ENCODE assay signal across 8 cellular contexts in the genomic region with DNA sequence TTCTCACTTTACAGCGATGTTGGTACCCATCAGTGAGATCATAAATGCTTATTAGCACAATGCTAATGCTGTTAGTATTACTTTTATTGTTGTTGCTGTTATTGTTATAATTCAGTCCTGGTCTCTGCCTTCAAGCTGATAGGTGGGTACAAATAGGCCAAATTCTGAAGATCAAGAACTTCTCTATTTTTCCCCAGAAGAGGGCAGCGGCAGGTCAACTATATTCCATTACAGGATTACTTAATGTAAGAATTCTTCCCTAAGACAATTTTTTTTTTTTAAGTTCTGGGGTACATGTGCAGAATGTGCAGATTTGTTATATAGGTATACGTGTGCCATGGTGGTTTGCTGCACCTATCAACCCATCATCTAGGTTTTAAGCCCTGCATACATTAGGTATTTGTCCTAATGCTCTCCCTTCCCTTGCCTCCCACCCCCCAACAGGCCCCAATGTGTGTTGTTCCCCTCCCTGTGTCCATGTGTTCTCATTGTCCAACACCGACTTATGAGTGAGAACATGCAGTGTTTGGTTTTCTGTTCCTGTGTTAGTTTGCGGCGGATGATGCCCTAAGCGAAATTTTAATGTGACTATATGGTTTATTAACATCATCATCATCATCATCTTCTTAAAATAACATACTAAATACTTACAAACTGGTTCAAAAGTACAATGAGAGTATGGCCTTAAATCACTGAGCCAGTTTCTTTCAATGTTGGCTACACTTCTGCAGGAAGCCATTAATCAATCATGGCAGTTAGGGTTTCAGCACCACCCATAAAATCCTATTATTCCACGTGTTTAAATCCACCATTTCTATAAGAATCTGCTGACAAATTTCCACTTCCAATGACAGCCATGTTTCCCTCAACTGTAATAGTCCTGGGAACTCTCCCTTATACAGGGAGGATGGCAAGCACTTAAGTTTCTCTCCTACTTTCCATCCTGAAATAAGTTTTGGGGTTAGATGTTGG. TPM values are rescaled to one million over a fixed set of nuclear protein-coding genes. Genes with fewer than 3 reads are reported as not detected.
DNase-seq lines count a peak whose midpoint lies in the region; ATAC-seq lines count a peak whose summit lies in the region.

No MANE protein-coding gene starts in this region.

- no peak overlapping the region for H3K4me3 Mint-ChIP-seq in activated CD4-positive, alpha-beta T cell treated with anti-CD3 and anti-CD28 coated beads, Interleukin-2, amount 10 ng/mL, durations not matched to agents 7 days and 5 days

- CTCF ChIA-PET in activated CD4-positive, alpha-beta T cell treated with anti-CD3 and anti-CD28 coated beads, Interleukin-2, amount 10 ng/mL, durations not matched to agents 7 days and 5 days (lab: Charles Lee) = interaction anchor here (0.7 kb wide), 3 partner anchors 84 to 864 kb away, joined by 3 to 5 read pairs (median 4); no protein-coding TSS in a partner anchor

- H3K27me3 ChIP-seq in MG63 = no peaks in the 10 kb centered on the region
- no peaks in the 10 kb centered on the region for H3K27me3 ChIP-seq in aorta (ENCODE audit: control insufficient read depth in 1 of 2, insufficient read depth in 2 of 2, low read length in 1 of 2)

- no peak overlapping the region for H3K27ac Mint-ChIP-seq in activated CD4-positive, alpha-beta T cell treated with anti-CD3 and anti-CD28 coated beads, Interleukin-2, amount 10 ng/mL, durations not matched to agents 7 days and 5 days

- H3K27me3 Mint-ChIP-seq in activated CD4-positive, alpha-beta T cell treated with anti-CD3 and anti-CD28 coated beads, Interleukin-2, amount 10 ng/mL, durations not matched to agents 7 days and 5 days = no peaks in the 10 kb centered on the region

- H3K4me1 ChIP-seq in aorta (ENCODE audit: control insufficient read depth in 1 of 2, insufficient read depth in 2 of 2, low read length in 2 of 2) = no peaks in the 10 kb centered on the region

- intact Hi-C loops in aorta (cut with DNase I) = loop anchor here (1.0 to 5.0 kb wide), 2 partner anchors 80 to 81 kb away; no protein-coding TSS in a partner anchor

- POLR2A ChIA-PET in activated CD4-positive, alpha-beta T cell treated with anti-CD3 and anti-CD28 coated beads, Interleukin-2, amount 10 ng/mL, durations not matched to agents 7 days and 5 days (lab: Charles Lee) = no interaction called here

- 70 to 74% methylated on average over 8 of the region's 8 CpGs for WGBS in aorta, 2 donors

- no peak overlapping the region for H3K4me3 ChIP-seq in MG63
- no peak overlapping the region for H3K4me3 ChIP-seq in aorta (ENCODE audit: low read length in 2 of 2)

- ATAC-seq in left lobe of liver (peak; percentile 70), aorta (ENCODE audit: low FRiP score) (no peak), HG03097 (IDR thresholded peaks at IDR 0.05; ENCODE audit: low FRiP score, unreplicated experiment) (no peak)

- no peaks in the 10 kb centered on the region for H3K36me3 ChIP-seq in MG63
- no peaks in the 10 kb centered on the region for H3K36me3 ChIP-seq in aorta (ENCODE audit: control insufficient read depth in 1 of 2, insufficient read depth in 2 of 2, low read length in 1 of 2)

- DNase-seq in activated T-cell treated with anti-CD3 and anti-CD28 coated beads for 4 hours (peak; percentile 22), MG63 (peak; percentile 9), left lobe of liver (ENCODE audit: low spot score) (no peak), mucosa of gallbladder (ENCODE audit: low spot score) (no peak), aorta (no peak)
- DNase-seq in activated T-cell treated with anti-CD3 and anti-CD28 coated beads, Interleukin-2, amount 50 U/mL, for 48 hours = no peak
- peak; percentile 47 for DNase-seq in activated CD4-positive, alpha-beta T cell treated with anti-CD3 and anti-CD28 coated beads, Interleukin-2, amount 10 ng/mL, durations not matched to agents 7 days and 5 days

- H3K27ac ChIP-seq in aorta (ENCODE audit: low read depth in 1 of 2, low read length in 2 of 2) = no peak overlapping the region

- H3K9me3 ChIP-seq in MG63 (no peaks in the 10 kb centered on the region), aorta (ENCODE audit: control insufficient read depth, low read length) (no peaks in the 10 kb centered on the region)

- no peaks in the 10 kb centered on the region for H3K4me1 Mint-ChIP-seq in activated CD4-positive, alpha-beta T cell treated with anti-CD3 and anti-CD28 coated beads, Interleukin-2, amount 10 ng/mL, durations not matched to agents 7 days and 5 days

- H3K9me3 Mint-ChIP-seq in activated CD4-positive, alpha-beta T cell treated with anti-CD3 and anti-CD28 coated beads, Interleukin-2, amount 10 ng/mL, durations not matched to agents 7 days and 5 days = no peaks in the 10 kb centered on the region

- H3K36me3 Mint-ChIP-seq in activated CD4-positive, alpha-beta T cell treated with anti-CD3 and anti-CD28 coated beads, Interleukin-2, amount 10 ng/mL, durations not matched to agents 7 days and 5 days (ENCODE audit: low read depth) = peaks cover 1% of the 10 kb centered on the region

RNA-seq across cellular contexts. Expression of gene SLC19A2, which starts 19.2 kb away (rescaled TPM):
- 6.1 and 10.3 TPM in 2 replicates for total RNA-seq in MG63 (2014; rRNA removed; shearing (Covaris generic); ENCODE audit: low replicate concordance)
- total RNA-seq in activated CD4-positive, alpha-beta T cell treated with anti-CD3 and anti-CD28 coated beads, Interleukin-2, amount 10 ng/mL, durations not matched to agents 7 days and 5 days = 1 to 10 TPM; 4.0 to 5.1 TPM
- total RNA-seq in left lobe of liver (9.1 TPM), mucosa of gallbladder (29.0 TPM), aorta (10 to 100 TPM in 1 of 2 donors, 1 to 10 TPM in 1; 8.7 to 26.9 TPM)
- 1 to 10 TPM; 3.5 to 8.1 TPM for polyA plus RNA-seq in aorta

RNA-seq across cellular contexts. Expression of gene CCDC181, which starts 39.3 kb away (rescaled TPM):
- total RNA-seq in MG63 (2014; rRNA removed; shearing (Covaris generic); ENCODE audit: low replicate concordance) = not detected in 2 replicates
- total RNA-seq in activated CD4-positive, alpha-beta T cell treated with anti-CD3 and anti-CD28 coated beads, Interleukin-2, amount 10 ng/mL, durations not matched to agents 7 days and 5 days = not detected
- total RNA-seq in left lobe of liver (not detected), mucosa of gallbladder (5.6 TPM), aorta (under 1 TPM; 0.48 to 0.97 TPM)
- 1 to 10 TPM; 1.6 to 3.9 TPM for polyA plus RNA-seq in aorta

Comparison
In these comparisons a context has a peak if more than half of its experiments do, and no peak if none do; other contexts are left out.
1. DNase-seq: peak in activated T-cell treated with anti-CD3 and anti-CD28 coated beads for 4 hours (single experiment), MG63 (single experiment) and activated CD4-positive, alpha-beta T cell treated with anti-CD3 and anti-CD28 coated beads, Interleukin-2, amount 10 ng/mL, durations not matched to agents 7 days and 5 days (single experiment); none in activated T-cell treated with anti-CD3 and anti-CD28 coated beads, Interleukin-2, amount 50 U/mL, for 48 hours (0 of 2), left lobe of liver (single experiment), mucosa of gallbladder (single experiment) and aorta (0 of 2).